7 cellular contexts compared by ENCODE assay signal in the genomic region with DNA sequence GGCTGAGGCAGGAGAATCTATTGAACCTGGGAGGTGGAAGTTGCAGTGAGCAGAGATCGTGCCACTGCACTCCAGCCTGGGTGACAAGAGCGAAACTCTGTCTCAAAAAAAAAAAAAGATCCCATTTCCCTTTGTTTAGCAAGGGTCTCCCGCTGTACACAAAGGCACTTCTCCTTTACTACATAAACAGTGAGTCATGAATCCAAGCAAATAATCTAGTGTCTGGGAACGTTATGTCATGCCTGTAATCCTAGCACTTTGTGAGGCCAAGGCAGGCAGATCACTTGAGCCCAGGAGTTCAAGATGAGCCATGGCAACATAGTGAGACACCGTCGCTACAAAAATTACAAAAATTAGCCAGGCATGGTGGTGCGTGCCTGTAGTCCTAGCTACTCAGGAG. TPM values are rescaled to one million over a fixed set of nuclear protein-coding genes. Genes with fewer than 3 reads are reported as not detected.
DNase-seq lines count a peak whose midpoint lies in the region; ATAC-seq and TF ChIP-seq lines count a peak whose summit lies in the region.
"Not testable (repeated sequence)": the region's sequence is repeated elsewhere in the genome, so short reads cannot be mapped to it uniquely, and the experiment has no call there.

No MANE protein-coding gene starts in this region.

- H3K4me1 Mint-ChIP-seq in chondrocyte (ENCODE audit: low read depth), result not testable (repeated sequence)
- H3K4me1 Mint-ChIP-seq in nephron progenitor cell, result peaks cover 11% of the 10 kb centered on the region

- H3K27me3 ChIP-seq in SJSA1 (replicated peaks), result not testable (repeated sequence)

- not testable (repeated sequence) for H3K9me3 ChIP-seq in SJSA1 (replicated peaks)

- H3K27ac ChIP-seq in SJSA1, result peak overlapping the region; percentile 34

- H3K27me3 Mint-ChIP-seq in chondrocyte (ENCODE audit: low read depth), result not testable (repeated sequence)
- peaks cover 19% of the 10 kb centered on the region for H3K27me3 Mint-ChIP-seq in nephron progenitor cell (ENCODE audit: low read depth, poor library complexity)

- ATAC-seq in Right ventricle myocardium superior (ENCODE audit: poor library complexity), result peak; percentile 13

- H3K36me3 Mint-ChIP-seq in chondrocyte (ENCODE audit: low read depth); nephron progenitor cell (ENCODE audit: low read depth): not testable (repeated sequence)

- not testable (repeated sequence) for TF ChIP-seq CTCF in chondrocyte (IDR thresholded peaks at IDR 0.05); nephron progenitor cell (IDR thresholded peaks at IDR 0.05)

- not testable (repeated sequence) for H3K4me3 Mint-ChIP-seq in chondrocyte (ENCODE audit: unreplicated experiment); nephron progenitor cell

- H3K4me1 ChIP-seq in SJSA1 (replicated peaks), result not testable (repeated sequence)

- not testable (repeated sequence) for H3K36me3 ChIP-seq in SJSA1

- not testable (repeated sequence) for H3K9me3 Mint-ChIP-seq in chondrocyte (ENCODE audit: low read depth); nephron progenitor cell

- intact Hi-C loops in Right ventricle myocardium superior (cut with DNase I), result not testable (repeated sequence)

- H3K27ac Mint-ChIP-seq in chondrocyte (ENCODE audit: unreplicated experiment) (peak overlapping the region; percentile 45), nephron progenitor cell (peak overlapping the region; percentile 74)

- peak; percentile 73 for DNase-seq in DMS53 treated with DMSO at 0.1 percent for 48 hours (lab: John Stamatoyannopoulos, UW; ENCODE audit: unreplicated experiment)
- peak; percentile 80 for DNase-seq in M059J (ENCODE audit: low read depth)
- DNase-seq in NCI-H460 (ENCODE audit: extremely low read depth, low read depth), result peak; percentile 24
- DNase-seq in SJSA1 (ENCODE audit: low read depth in 1 of 2, low spot score in 2 of 2), result peak; percentile 69 to 90
- not testable (repeated sequence) for DNase-seq in chondrocyte (ENCODE audit: low spot score); Right ventricle myocardium superior; nephron progenitor cell

- H3K4me3 ChIP-seq in SJSA1, result not testable (repeated sequence)

RNA-seq across cellular contexts. Expression of a gene that starts 16.7 kb away (rescaled TPM):
- total RNA-seq in M059J (2014; rRNA removed; shearing (Covaris generic)), result 9.4 and 14.9 TPM in 2 replicates
- total RNA-seq in NCI-H460 (2014; rRNA removed; shearing (Covaris generic)), result 47.5 and 49.8 TPM in 2 replicates
- polyA plus RNA-seq in NCI-H460 (2014; cell fraction: nucleus; rRNA removed), result 21.5 and 21.8 TPM in 2 replicates
- 5.6 and 6.9 TPM in 2 replicates for total RNA-seq in SJSA1 (2014; rRNA removed; shearing (Covaris generic))
- 1.9 to 9.4 TPM (median 8.8 TPM) in 3 replicates for total RNA-seq in chondrocyte
- 4.8 TPM for total RNA-seq in Right ventricle myocardium superior

RNA-seq across cellular contexts. Expression of a gene that starts 35.7 kb away (rescaled TPM):
- total RNA-seq in M059J (2014; rRNA removed; shearing (Covaris generic)), result 54.9 and 88.6 TPM in 2 replicates
- 29.5 and 32.1 TPM in 2 replicates for total RNA-seq in NCI-H460 (2014; rRNA removed; shearing (Covaris generic))
- 77.2 and 89.1 TPM in 2 replicates for polyA plus RNA-seq in NCI-H460 (2014; cell fraction: nucleus; rRNA removed)
- 149 and 181 TPM in 2 replicates for total RNA-seq in SJSA1 (2014; rRNA removed; shearing (Covaris generic))
- 13.3 to 49.6 TPM (median 14.4 TPM) in 3 replicates for total RNA-seq in chondrocyte
- total RNA-seq in Right ventricle myocardium superior, result 10.2 TPM
